1 cellular context compared by ENCODE assay signal in the genomic region with DNA sequence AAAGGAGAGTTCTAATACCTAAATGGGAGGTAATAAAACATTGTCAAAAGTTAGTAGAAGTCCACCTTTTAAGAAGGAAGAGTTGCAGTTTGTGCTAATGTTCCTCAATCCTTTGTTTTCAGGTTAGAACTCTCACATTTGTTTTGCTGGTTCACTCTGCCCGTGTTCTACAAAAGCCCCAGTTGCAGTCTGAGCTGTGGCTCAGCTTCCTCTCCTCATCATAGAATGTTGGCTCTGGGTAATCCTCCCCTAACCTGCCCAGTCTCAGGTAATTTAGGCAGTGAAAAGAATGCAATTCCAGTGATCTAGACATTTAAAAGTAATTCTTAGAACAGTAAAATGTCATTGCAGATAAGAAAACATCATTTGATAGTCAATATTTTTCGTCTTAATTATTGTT.
TF ChIP-seq lines count a peak whose summit lies in the region.

No MANE protein-coding gene starts in this region.

TF ChIP-seq in GM23338, 12 proteins besides CTCF, POLR2A, EP300 and RAD21 (continued from another document):
- TF ChIP-seq ZNF331 (CRISPR knock-in tag; IDR thresholded peaks at IDR 0.05; ENCODE audit: low read depth) = no peak
